8 cellular contexts compared by ENCODE assay signal in genomic region chr2:71276311-71277158, GRCh38. TPM values are rescaled to one million over a fixed set of nuclear protein-coding genes. Genes with fewer than 3 reads are reported as not detected.
DNase-seq lines count a peak whose midpoint lies in the region; ATAC-seq, FAIRE-seq and TF ChIP-seq lines count a peak whose summit lies in the region.

No MANE protein-coding gene starts in this region.

- in situ Hi-C loops in IMR-90 (cut with MboI; ENCODE audit: low sequenced_read_pairs) = no loop called here

- H2AFZ ChIP-seq in IMR-90 (replicated peaks; ENCODE audit: low read length, poor library complexity) (peak overlapping the region; percentile 83), neuron (ENCODE audit: low read depth, low read length) (peak overlapping the region; percentile 89)

- H3K9ac ChIP-seq in IMR-90 (ENCODE audit: low read depth, low read length) = no peak overlapping the region

- H3K27me3 ChIP-seq in IMR-90 (ENCODE audit: control insufficient read depth, insufficient read depth, low read length) = peaks cover 21% of the 10 kb centered on the region
- peaks cover 44% of the 10 kb centered on the region for H3K27me3 ChIP-seq in RWPE2 (ENCODE audit: insufficient read depth, poor library complexity, severe bottlenecking)
- H3K27me3 ChIP-seq in neuron (ENCODE audit: insufficient read depth, low read length) = no peaks in the 10 kb centered on the region

- FAIRE-seq in frontal cortex (lab: Jason Lieb, UNC) = no peak

- POLR2A ChIA-PET in IMR-90 (lab: Charles Lee; ENCODE audit: unreplicated experiment) = no interaction called here

- H4K20me1 ChIP-seq in IMR-90 (ENCODE audit: insufficient read depth, low read length) = no peaks in the 10 kb centered on the region

- H2AK9ac ChIP-seq in IMR-90 (replicated peaks; ENCODE audit: low read depth, low read length, poor library complexity) = no peak overlapping the region

- H4K91ac ChIP-seq in IMR-90 (ENCODE audit: insufficient read depth, low read depth, low read length) = no peak overlapping the region

- H3K4me3 ChIP-seq in IMR-90 (ENCODE audit: insufficient read depth, low read depth, low read length) (peak overlapping the region; percentile 46), RWPE2 (ENCODE audit: severe bottlenecking) (peak overlapping the region; percentile 38), neuron (ENCODE audit: low read length) (peak overlapping the region; percentile 86)

- peaks cover 27% of the 10 kb centered on the region for H3K4me1 Mint-ChIP-seq in stimulated activated naive CD8-positive, alpha-beta T cell treated with anti-CD3 and anti-CD28 coated beads, Interleukin-15, amount 100 ng/mL, for 72 hours

- no peak overlapping the region for H3K56ac ChIP-seq in IMR-90 (ENCODE audit: extremely low read depth, insufficient read depth, low read length)

- peak overlapping the region; percentile 83 to 86 for H3K4me3 Mint-ChIP-seq in stimulated activated naive CD8-positive, alpha-beta T cell treated with anti-CD3 and anti-CD28 coated beads, Interleukin-15, amount 100 ng/mL, for 72 hours

- 4% methylated on average over 25 of the region's 93 CpGs; no CpG with 5 or more reads in 1 of the 2 experiments for WGBS in IMR-90 (ENCODE audit: extremely low coverage in 2 of 2, insufficient read length in 1 of 2), 2 experiments

- H3K9me1 ChIP-seq in IMR-90 (ENCODE audit: insufficient read depth, low read length) = no peaks in the 10 kb centered on the region

- no peak overlapping the region for H4K5ac ChIP-seq in IMR-90 (ENCODE audit: low read depth, low read length)

- H3K9me3 ChIP-seq in IMR-90 (ENCODE audit: control insufficient read depth, insufficient read depth, low read length) (peaks cover 5% of the 10 kb centered on the region), RWPE2 (ENCODE audit: severe bottlenecking) (no peaks in the 10 kb centered on the region), neuron (ENCODE audit: low read length) (no peaks in the 10 kb centered on the region)

- H3K27me3 Mint-ChIP-seq in stimulated activated naive CD8-positive, alpha-beta T cell treated with anti-CD3 and anti-CD28 coated beads, Interleukin-15, amount 100 ng/mL, for 72 hours = peaks cover 96% of the 10 kb centered on the region

- CTCF ChIA-PET in IMR-90 (lab: Yijun Ruan, JAX) = interaction anchor here (0.6 kb wide), 1 partner anchor 55 kb away, joined by 3 read pairs; the partner anchor contains the start of gene ZNF638

- DNase-seq in DMS53 (lab: John Stamatoyannopoulos, UW) (peak; percentile 97), IMR-90 (peak; percentile 51), RWPE2 (ENCODE audit: low spot score) (peak; percentile 86), frontal cortex (ENCODE audit: low spot score in 2 of 2) (peak; percentile 89 to 94)
- peak; percentile 61 to 78 (median 68) for DNase-seq in activated naive CD4-positive, alpha-beta T cell (lab: John Stamatoyannopoulos, UW)
- peak; percentile 90 for DNase-seq in stimulated activated naive CD8-positive, alpha-beta T cell treated with anti-CD3 and anti-CD28 coated beads, Interleukin-15, amount 100 ng/mL, for 72 hours

- H2BK15ac ChIP-seq in IMR-90 (ENCODE audit: low read depth, low read length) = no peak overlapping the region

- no peaks in the 10 kb centered on the region for H3K79me1 ChIP-seq in IMR-90 (ENCODE audit: low read depth in 1 of 2, low read length in 2 of 2)

- no peak overlapping the region for H2BK120ac ChIP-seq in IMR-90 (ENCODE audit: low read depth, low read length)

- ATAC-seq in GM21529 (IDR thresholded peaks at IDR 0.05; ENCODE audit: unreplicated experiment) (peak; percentile 96), IMR-90 (ENCODE audit: low read depth) (peak; percentile 96), RWPE2 (ENCODE audit: low read depth) (peak; percentile 95)
- ATAC-seq in stimulated activated naive CD8-positive, alpha-beta T cell treated with anti-CD3 and anti-CD28 coated beads, Interleukin-15, amount 100 ng/mL, for 72 hours = peak; percentile 99

- TF ChIP-seq RAD21 in IMR-90 (IDR thresholded peaks at IDR 0.05; ENCODE audit: low read length) = no peak

- no peak overlapping the region for H3K18ac ChIP-seq in IMR-90 (ENCODE audit: low read depth, low read length)

- H3K9me3 Mint-ChIP-seq in stimulated activated naive CD8-positive, alpha-beta T cell treated with anti-CD3 and anti-CD28 coated beads, Interleukin-15, amount 100 ng/mL, for 72 hours = no peaks in the 10 kb centered on the region

- dilution Hi-C loops in IMR-90 (cut with HindIII; ENCODE audit: low sequenced_read_pairs, unreplicated experiment) = no loop called here

- no peaks in the 10 kb centered on the region for H3K4me1 ChIP-seq in IMR-90 (ENCODE audit: control insufficient read depth, insufficient read depth, low read length)
- H3K4me1 ChIP-seq in RWPE2 (ENCODE audit: insufficient read depth, poor library complexity, severe bottlenecking) = no peaks in the 10 kb centered on the region
- peaks cover 12% of the 10 kb centered on the region for H3K4me1 ChIP-seq in neuron (ENCODE audit: insufficient read depth, low read length)

- H3K27ac ChIP-seq in IMR-90 (ENCODE audit: insufficient read depth, low read length) (no peak overlapping the region), RWPE2 (ENCODE audit: poor library complexity, severe bottlenecking) (peak overlapping the region; percentile 53)

- BruUV-seq in IMR-90 (replicated peaks; lab: Mats Ljungman, UMichigan) = no TSS peak

- no peak overlapping the region for H3K14ac ChIP-seq in IMR-90 (replicated peaks; ENCODE audit: low read depth, low read length)

- H3K36me3 ChIP-seq in IMR-90 (ENCODE audit: control insufficient read depth, insufficient read depth, low read length) = no peaks in the 10 kb centered on the region
- no peaks in the 10 kb centered on the region for H3K36me3 ChIP-seq in RWPE2 (ENCODE audit: low read depth)
- H3K36me3 ChIP-seq in neuron (ENCODE audit: insufficient read depth, low read length) = no peaks in the 10 kb centered on the region

- no peak overlapping the region for H3K23ac ChIP-seq in IMR-90 (ENCODE audit: low read depth, low read length)

- no peak overlapping the region for H2BK20ac ChIP-seq in IMR-90 (ENCODE audit: low read depth, low read length)

- H2AK5ac ChIP-seq in IMR-90 (ENCODE audit: low read depth, low read length) = no peak overlapping the region

- TF ChIP-seq CTCF in IMR-90 (conservative IDR thresholded peaks at IDR 0.05; ENCODE audit: low read depth, low read length) (no peak), RWPE2 (IDR thresholded peaks at IDR 0.05; ENCODE audit: poor library complexity, severe bottlenecking) (no peak)

- peak overlapping the region; percentile 88 for H3K4me2 ChIP-seq in IMR-90 (ENCODE audit: low read depth, low read length)

- no peak for TF ChIP-seq POLR2A in IMR-90 (IDR thresholded peaks at IDR 0.05; ENCODE audit: low read depth, low read length)

- H2BK5ac ChIP-seq in IMR-90 (ENCODE audit: low read depth, low read length, poor library complexity, severe bottlenecking) = no peak overlapping the region

- intact Hi-C loops in IMR-90 (cut with micrococcal nuclease) = no loop called here

- H3K27ac Mint-ChIP-seq in stimulated activated naive CD8-positive, alpha-beta T cell treated with anti-CD3 and anti-CD28 coated beads, Interleukin-15, amount 100 ng/mL, for 72 hours = peak overlapping the region in 1 of 2 donors; percentile 30

- no peak overlapping the region for H4K8ac ChIP-seq in IMR-90 (ENCODE audit: low read depth in 2 of 2, low read length in 2 of 2)

- H3K4ac ChIP-seq in IMR-90 (ENCODE audit: low read depth, low read length) = no peak overlapping the region

TF ChIP-seq in IMR-90, 13 proteins besides CTCF, POLR2A, EP300 and RAD21:
- TF ChIP-seq MAFK (IDR thresholded peaks at IDR 0.05; ENCODE audit: low read depth, low read length) = no peak
- TF ChIP-seq FOS (IDR thresholded peaks at IDR 0.05; ENCODE audit: low read depth, low read length) = no peak
- no peak for TF ChIP-seq RCOR1 (IDR thresholded peaks at IDR 0.05; ENCODE audit: insufficient replicate concordance, low read length)
- TF ChIP-seq RFX5 (IDR thresholded peaks at IDR 0.05; ENCODE audit: low read depth, low read length) = no peak
- no peak for TF ChIP-seq CHD1 (IDR thresholded peaks at IDR 0.05; ENCODE audit: low read depth, low read length)
- no peak for TF ChIP-seq ELK1 (IDR thresholded peaks at IDR 0.05; ENCODE audit: borderline replicate concordance, low read depth, low read length)
- no peak for TF ChIP-seq USF2 (IDR thresholded peaks at IDR 0.05; ENCODE audit: low read depth, low read length)

RNA-seq across cellular contexts. Expression of gene PAIP2B, which starts 49.6 kb away (rescaled TPM):
- total RNA-seq in IMR-90 (2012; rRNA removed) = 0.18 and 0.28 TPM in 2 replicates
- polyA plus RNA-seq in IMR-90 (2012; rRNA removed) = 0.14 and 0.15 TPM in 2 replicates
- 0.03 and 0.04 TPM in 2 replicates for polyA plus RNA-seq in IMR-90 (2012; cell fraction: cytosol; rRNA removed)
- 0.01 and 0.10 TPM in 2 replicates for polyA plus RNA-seq in IMR-90 (2012; cell fraction: nucleus; rRNA removed; ENCODE audit: low replicate concordance)
- total RNA-seq in frontal cortex = 20.4 TPM

RNA-seq across cellular contexts. Expression of gene ZNF638, which starts 55.0 kb away (rescaled TPM):
- 129 and 142 TPM in 2 replicates for total RNA-seq in IMR-90 (2012; rRNA removed)
- 39.9 and 46.4 TPM in 2 replicates for polyA plus RNA-seq in IMR-90 (2012; rRNA removed)
- 4.2 and 7.9 TPM in 2 replicates for polyA plus RNA-seq in IMR-90 (2012; cell fraction: cytosol; rRNA removed)
- polyA plus RNA-seq in IMR-90 (2012; cell fraction: nucleus; rRNA removed; ENCODE audit: low replicate concordance) = 10.7 and 129 TPM in 2 replicates
- 358 TPM for total RNA-seq in frontal cortex

Comparison
In these comparisons a context has a peak if more than half of its experiments do, and no peak if none do; other contexts are left out.
1. RNA of gene PAIP2B, which starts 49.6 kb away (total RNA-seq): 20.4 TPM in frontal cortex (single experiment); 0.18 to 0.28 TPM in IMR-90; every median in the first group is over 10 times any median in the second.
2. Peak in every context shown above with its lines, with median percentiles within 50 percentile points of each other: DNase-seq, ATAC-seq and H3K4me3 ChIP-seq.